ENCODE assay signal across 29 cellular contexts in genomic region chr15:41571948-41572347, GRCh38. TPM values are rescaled to one million over a fixed set of nuclear protein-coding genes. Genes with fewer than 3 reads are reported as not detected.
"Had no signal": no experiment of that assay in that cellular context is flagged by ENCODE, and none has a peak within 500 bp of the region (broad histone marks: within the 10 kb centered on the region; RNA-seq: fewer than 3 reads in every experiment).

No MANE protein-coding gene starts in this region.

- H3K27me3 Mint-ChIP-seq: activated CD8-positive, alpha-beta T cell treated with anti-CD3 and anti-CD28 coated beads for 36 hours; activated naive CD4-positive, alpha-beta T cell treated with anti-CD3 and anti-CD28 coated beads, Interleukin-2, amount 50 U/mL, for 24 hours; activated T-helper 17 cell treated with anti-CD3 and anti-CD28 coated beads, Interleukin-2, amount 50 U/mL, for 72 hours; brain had no signal

- H3K4me1 Mint-ChIP-seq: activated CD4-positive, alpha-beta T cell treated with anti-CD3 and anti-CD28 coated beads, Interleukin-2, amount 10 ng/mL, durations not matched to agents 24 days and 14 days; activated naive CD4-positive, alpha-beta T cell treated with anti-CD3 and anti-CD28 coated beads, Interleukin-2, amount 50 U/mL, for 24 hours; activated T-helper 17 cell treated with anti-CD3 and anti-CD28 coated beads, Interleukin-2, amount 50 U/mL, for 72 hours had no signal

- H3K4me1 ChIP-seq: adrenal gland had no signal

- H3K4me3 Mint-ChIP-seq: activated CD4-positive, alpha-beta T cell treated with anti-CD3 and anti-CD28 coated beads, Interleukin-2, amount 10 ng/mL, durations not matched to agents 24 days and 14 days; activated CD8-positive, alpha-beta T cell treated with anti-CD3 and anti-CD28 coated beads for 36 hours; activated naive CD4-positive, alpha-beta T cell treated with anti-CD3 and anti-CD28 coated beads, Interleukin-2, amount 50 U/mL, for 24 hours; activated T-cell treated with anti-CD3 and anti-CD28 coated beads, Interleukin-2, amount 50 U/mL, for 72 hours; activated T-helper 17 cell treated with anti-CD3 and anti-CD28 coated beads, Interleukin-2, amount 50 U/mL, for 72 hours; brain had no signal

- H3K36me3 Mint-ChIP-seq: activated naive CD4-positive, alpha-beta T cell treated with anti-CD3 and anti-CD28 coated beads, Interleukin-2, amount 50 U/mL, for 24 hours had no signal

- H3K36me3 ChIP-seq: adrenal gland had no signal

- ATAC-seq: activated CD8-positive, alpha-beta T cell treated with anti-CD3 and anti-CD28 coated beads for 36 hours; activated T-cell treated with anti-CD3 and anti-CD28 coated beads, Interleukin-2, amount 50 U/mL, for 72 hours; activated T-helper 17 cell treated with anti-CD3 and anti-CD28 coated beads, Interleukin-2, amount 50 U/mL, for 72 hours; Panc1 had no signal

- H3K4me3 ChIP-seq: adrenal gland, SJCRH30, SK-N-MC had no signal

- H3K27ac Mint-ChIP-seq: activated CD4-positive, alpha-beta T cell treated with anti-CD3 and anti-CD28 coated beads, Interleukin-2, amount 10 ng/mL, durations not matched to agents 24 days and 14 days; activated CD8-positive, alpha-beta T cell treated with anti-CD3 and anti-CD28 coated beads for 36 hours; activated naive CD4-positive, alpha-beta T cell treated with anti-CD3 and anti-CD28 coated beads, Interleukin-2, amount 50 U/mL, for 24 hours; activated T-cell treated with anti-CD3 and anti-CD28 coated beads, Interleukin-2, amount 50 U/mL, for 72 hours; activated T-helper 17 cell treated with anti-CD3 and anti-CD28 coated beads, Interleukin-2, amount 50 U/mL, for 72 hours; brain had no signal

- H3K9me3 ChIP-seq: adrenal gland, SJCRH30 had no signal

- H3K27me3 ChIP-seq: adrenal gland, SJCRH30 had no signal

- FAIRE-seq: bronchial epithelial cell had no signal

- H3K27ac ChIP-seq: adrenal gland, SJCRH30, SK-N-MC, WERI-Rb-1 had no signal

- H3K9me3 Mint-ChIP-seq: activated CD4-positive, alpha-beta T cell treated with anti-CD3 and anti-CD28 coated beads, Interleukin-2, amount 10 ng/mL, durations not matched to agents 24 days and 14 days; activated CD8-positive, alpha-beta T cell treated with anti-CD3 and anti-CD28 coated beads for 36 hours; activated naive CD4-positive, alpha-beta T cell treated with anti-CD3 and anti-CD28 coated beads, Interleukin-2, amount 50 U/mL, for 24 hours; activated T-cell treated with anti-CD3 and anti-CD28 coated beads, Interleukin-2, amount 50 U/mL, for 72 hours; activated T-helper 17 cell treated with anti-CD3 and anti-CD28 coated beads, Interleukin-2, amount 50 U/mL, for 72 hours; brain had no signal

- DNase-seq: activated CD4-positive, alpha-beta T cell treated with anti-CD3 and anti-CD28 coated beads, Interleukin-2, amount 10 ng/mL, durations not matched to agents 24 days and 14 days; activated CD4-positive, alpha-beta T cell treated with anti-CD3 and anti-CD28 coated beads, Interleukin-2, amount 50 U/mL, for 4 hours; activated CD8-positive, alpha-beta T cell treated with anti-CD3 and anti-CD28 coated beads for 36 hours; activated effector memory CD4-positive, alpha-beta T cell treated with anti-CD3 and anti-CD28 coated beads, Interleukin-2, amount 50 U/mL, for 16 hours; activated naive CD4-positive, alpha-beta T cell treated with Interleukin-2 at 50 U/mL for 16 hours; activated T-cell treated with anti-CD3 and anti-CD28 coated beads, Interleukin-2, amount 50 U/mL, for 1 hour; activated T-cell treated with anti-CD3 and anti-CD28 coated beads, Interleukin-2, amount 50 U/mL, for 72 hours; adrenal gland; anterior cingulate cortex; caudate nucleus; Karpas-422; KBM-7; NCI-H1105 treated with DMSO at 0.1 percent for 48 hours; NCI-H1436 treated with DMSO at 0.1 percent for 48 hours; NCI-H1694 treated with DMSO at 0.1 percent for 48 hours; NCI-H2029; NCI-H345; NCI-H524 treated with DMSO at 0.1 percent for 48 hours; SHP77; SJCRH30; T1000; WERI-Rb-1 had no signal

RNA-seq across cellular contexts. Expression of gene LTK, which starts 58.3 kb away (rescaled TPM):
- total RNA-seq: activated CD4-positive, alpha-beta T cell treated with anti-CD3 and anti-CD28 coated beads, Interleukin-2, amount 10 ng/mL, durations not matched to agents 24 days and 14 days; bronchial epithelial cell; MCF 10A had no signal
